ENCODE assay signal across 8 cellular contexts in genomic region chr6:108564178-108564577, GRCh38. TPM values are rescaled to one million over a fixed set of nuclear protein-coding genes. Genes with fewer than 3 reads are reported as not detected.
DNase-seq lines count a peak whose midpoint lies in the region; ATAC-seq and TF ChIP-seq lines count a peak whose summit lies in the region.

No MANE protein-coding gene starts in this region.

- WGBS in right cardiac atrium = 30% methylated on average over 3 of the region's 3 CpGs

- no peak for TF ChIP-seq POLR2A in vagina (IDR thresholded peaks at IDR 0.05)

- no peaks in the 10 kb centered on the region for H3K9me3 ChIP-seq in right cardiac atrium (ENCODE audit: control insufficient read depth, low read length)
- H3K9me3 ChIP-seq in left lung = no peaks in the 10 kb centered on the region
- no peaks in the 10 kb centered on the region for H3K9me3 ChIP-seq in vagina

- peaks cover 51% of the 10 kb centered on the region for H3K4me1 Mint-ChIP-seq in activated naive CD8-positive, alpha-beta T cell treated with anti-CD3 and anti-CD28 coated beads, Interleukin-2, amount 50 U/mL, for 24 hours

- TF ChIP-seq CTCF in left lung (IDR thresholded peaks at IDR 0.05) = no peak
- no peak for TF ChIP-seq CTCF in vagina (IDR thresholded peaks at IDR 0.05)

- H3K9me3 Mint-ChIP-seq in activated naive CD8-positive, alpha-beta T cell treated with anti-CD3 and anti-CD28 coated beads, Interleukin-2, amount 50 U/mL, for 24 hours = no peaks in the 10 kb centered on the region

- H3K27me3 Mint-ChIP-seq in activated naive CD8-positive, alpha-beta T cell treated with anti-CD3 and anti-CD28 coated beads, Interleukin-2, amount 50 U/mL, for 24 hours = peaks cover 10% of the 10 kb centered on the region

- H3K4me1 ChIP-seq in right cardiac atrium (ENCODE audit: control insufficient read depth, insufficient read depth, low read length) (peaks cover 13% of the 10 kb centered on the region), left lung (peaks cover 32 to 74% of the 10 kb centered on the region in 2 donors), vagina (peaks cover 64% of the 10 kb centered on the region)

- H3K27ac Mint-ChIP-seq in activated naive CD8-positive, alpha-beta T cell treated with anti-CD3 and anti-CD28 coated beads, Interleukin-2, amount 50 U/mL, for 24 hours = peak overlapping the region; percentile 72

- ATAC-seq in right cardiac atrium (no peak), Right ventricle myocardium inferior (no peak), left lung (no peak), GM21526 (IDR thresholded peaks at IDR 0.05; ENCODE audit: low FRiP score, unreplicated experiment) (no peak), GM21717 (IDR thresholded peaks at IDR 0.05; ENCODE audit: unreplicated experiment) (no peak), HG02610 (IDR thresholded peaks at IDR 0.05; ENCODE audit: unreplicated experiment) (no peak)
- ATAC-seq in activated naive CD8-positive, alpha-beta T cell treated with anti-CD3 and anti-CD28 coated beads, Interleukin-2, amount 50 U/mL, for 24 hours = no peak

- DNase-seq in right cardiac atrium (no peak), Right ventricle myocardium inferior (ENCODE audit: missing footprints) (no peak), left lung (no peak), vagina (ENCODE audit: extremely low spot score in 2 of 2) (peak in 1 of 2 donors; percentile 13)
- DNase-seq in activated naive CD8-positive, alpha-beta T cell treated with anti-CD3 and anti-CD28 coated beads, Interleukin-2, amount 50 U/mL, for 24 hours = no peak

- intact Hi-C loops in right cardiac atrium (cut with DNase I) (loop anchor here in 3 of 4 donors (5.0 to 10.0 kb wide), 3 partner anchors 88 to 218 kb away; no protein-coding TSS in a partner anchor), Right ventricle myocardium inferior (cut with DNase I) (loop anchor here (5.0 kb wide), 1 partner anchor 333 kb away; no protein-coding TSS in a partner anchor), left lung (cut with DNase I) (no loop called here), vagina (cut with DNase I) (loop anchor here (5.0 kb wide), 2 partner anchors 88 to 218 kb away; no protein-coding TSS in a partner anchor)

- peak overlapping the region; percentile 55 for H3K4me3 Mint-ChIP-seq in activated naive CD8-positive, alpha-beta T cell treated with anti-CD3 and anti-CD28 coated beads, Interleukin-2, amount 50 U/mL, for 24 hours

- H3K4me3 ChIP-seq in right cardiac atrium (ENCODE audit: low read length) (peak overlapping the region; percentile 23), left lung (peak overlapping the region in 1 of 2 donors; percentile 84), vagina (peak overlapping the region; percentile 77 to 94)

- H3K36me3 Mint-ChIP-seq in activated naive CD8-positive, alpha-beta T cell treated with anti-CD3 and anti-CD28 coated beads, Interleukin-2, amount 50 U/mL, for 24 hours (ENCODE audit: low read depth) = peaks cover 5% of the 10 kb centered on the region

- no peaks in the 10 kb centered on the region for H3K27me3 ChIP-seq in right cardiac atrium (ENCODE audit: control insufficient read depth, insufficient read depth)
- H3K27me3 ChIP-seq in left lung = no peaks in the 10 kb centered on the region
- H3K27me3 ChIP-seq in vagina = no peaks in the 10 kb centered on the region

- H3K27ac ChIP-seq in right cardiac atrium (ENCODE audit: low read length) = no peak overlapping the region
- peak overlapping the region; percentile 98 to 99 for H3K27ac ChIP-seq in left lung
- peak overlapping the region; percentile 99 for H3K27ac ChIP-seq in vagina

- H3K36me3 ChIP-seq in left lung (peaks cover 0 to 13% of the 10 kb centered on the region in 2 donors), vagina (peaks cover 0 to 21% of the 10 kb centered on the region in 2 donors)

RNA-seq across cellular contexts. Expression of gene FOXO3, which starts 3.5 kb away (rescaled TPM):
- total RNA-seq in right cardiac atrium (10 to 100 TPM; 33.2 to 50.0 (median 39.8) TPM), Right ventricle myocardium inferior (32.3 TPM), left lung (10 to 100 TPM; 50.0 to 53.9 TPM), vagina (110 TPM)
- 16.4 TPM for polyA plus RNA-seq in right cardiac atrium

Comparison
In these comparisons a context has a peak if more than half of its experiments do, and no peak if none do; other contexts are left out.
1. intact Hi-C loops: an anchor here in right cardiac atrium (5.0 to 10.0 kb wide), Right ventricle myocardium inferior (5.0 kb wide) and vagina (5.0 kb wide); none called in left lung.